Comparison of ENCODE assay signal across 13 cellular contexts in the genomic region with DNA sequence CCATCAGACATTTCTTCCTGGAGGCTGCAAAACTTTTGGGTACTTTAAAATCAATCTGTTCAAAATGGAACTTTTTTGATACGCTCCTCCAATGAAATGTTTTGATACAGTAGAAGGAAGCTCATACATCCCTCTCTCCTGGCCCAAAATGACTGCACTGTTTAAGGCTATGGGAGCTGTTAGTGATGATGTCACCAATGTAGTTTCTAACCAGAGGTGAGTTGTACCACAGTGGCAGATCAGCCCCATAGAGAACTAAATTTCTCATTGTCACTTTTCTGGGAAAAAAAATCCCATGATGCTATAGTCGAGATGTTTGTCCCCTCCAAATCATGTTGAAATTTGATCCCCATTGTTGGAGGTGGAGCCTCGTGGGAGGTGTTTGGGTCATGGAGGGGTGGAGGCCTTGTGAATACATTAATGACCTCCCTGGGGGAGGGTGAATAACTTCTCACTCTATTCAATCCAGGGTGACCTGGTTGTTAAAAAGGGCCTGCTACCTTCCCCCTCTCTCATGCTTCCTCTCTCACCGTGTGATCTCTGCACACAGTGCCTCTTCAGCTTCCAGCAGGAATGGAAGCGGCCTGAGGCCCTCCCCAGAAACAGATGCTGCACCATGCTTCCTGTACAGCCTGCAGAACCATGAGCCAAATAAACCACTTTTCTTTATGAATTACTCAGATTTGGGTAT.
"Had no signal": no experiment of that assay in that cellular context is flagged by ENCODE, and none has a peak within 500 bp of the region (broad histone marks: within the 10 kb centered on the region; RNA-seq: fewer than 3 reads in every experiment).

No MANE protein-coding gene starts in this region.

- H3K27ac ChIP-seq: foreskin keratinocyte, psoas muscle, suprapubic skin, thyroid gland had no signal

- FAIRE-seq: urothelium cell line had no signal

- H3K27me3 ChIP-seq: suprapubic skin, thyroid gland had no signal

- H3K4me2 ChIP-seq: smooth muscle cell had no signal

- ATAC-seq: foreskin keratinocyte; naive thymus-derived CD4-positive, alpha-beta T cell; psoas muscle; stimulated activated naive CD8-positive, alpha-beta T cell treated with anti-CD3 and anti-CD28 coated beads, Interleukin-15, Interleukin-2, amounts not matched to agents 100 U/mL and 50 U/mL, for 24 hours had no signal

- H3K4me1 ChIP-seq: foreskin keratinocyte, psoas muscle, suprapubic skin, thyroid gland had no signal

- DNase-seq: effector memory CD4-positive, alpha-beta T cell; foreskin keratinocyte; kidney glomerular epithelial cell; nephron progenitor cell; psoas muscle; retina; stimulated activated CD4-positive, alpha-beta T cell treated with anti-CD3 and anti-CD28 coated beads, Interleukin-2, amount 100 ng/mL, for 48 hours; stimulated activated naive CD8-positive, alpha-beta T cell treated with anti-CD3 and anti-CD28 coated beads, Interleukin-15, Interleukin-2, amounts not matched to agents 100 U/mL and 50 U/mL, for 24 hours; thyroid gland had no signal

- H3K4me3 ChIP-seq: psoas muscle, smooth muscle cell, suprapubic skin, thyroid gland had no signal

- H3K9me3 ChIP-seq: suprapubic skin, thyroid gland had no signal

- H3K36me3 ChIP-seq: suprapubic skin, thyroid gland had no signal
